1 cellular context compared by ENCODE assay signal in the genomic region with DNA sequence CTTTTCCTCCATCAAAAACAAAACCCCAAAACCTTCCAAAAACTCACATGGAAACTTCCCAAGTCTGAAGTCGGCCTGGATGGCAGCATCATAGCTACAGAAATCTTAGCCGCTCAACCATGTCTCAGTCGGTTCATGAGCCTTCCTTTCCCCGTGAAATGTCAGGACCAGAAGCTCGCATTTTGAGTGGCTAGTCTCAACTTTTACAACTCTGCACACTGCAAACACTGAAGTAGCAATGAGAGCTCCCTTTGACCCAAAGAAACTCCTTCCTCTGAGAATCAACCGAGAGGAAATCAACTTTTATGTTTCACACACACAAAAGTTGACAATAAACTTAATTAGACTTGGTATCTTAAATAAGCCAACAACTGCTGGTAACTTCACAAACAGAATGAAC.
TF ChIP-seq lines count a peak whose summit lies in the region.

No MANE protein-coding gene starts in this region.

TF ChIP-seq in K562, 482 proteins besides CTCF, POLR2A, EP300 and RAD21 (continued from another document):
- TF ChIP-seq FOXA1 (IDR thresholded peaks at IDR 0.05; ENCODE audit: borderline replicate concordance) (no peak), ZNF75A (CRISPR knock-in tag; IDR thresholded peaks at IDR 0.05) (no peak), GTF2F1 (IDR thresholded peaks at IDR 0.05; ENCODE audit: low read depth, low read length) (no peak), GTF2E2 (tag; IDR thresholded peaks at IDR 0.05) (no peak), ETV6 (IDR thresholded peaks at IDR 0.05; ENCODE audit: borderline replicate concordance in 1 of 2, low read depth in 2 of 2, low read length in 1 of 2) (no peak), ETV6 (CRISPR knock-in tag; IDR thresholded peaks at IDR 0.05; ENCODE audit: borderline replicate concordance) (no peak), PHB (CRISPR knock-in tag; IDR thresholded peaks at IDR 0.05) (no peak), MTA1 (IDR thresholded peaks at IDR 0.05; ENCODE audit: borderline replicate concordance) (no peak), TCFL5 (CRISPR knock-in tag; conservative IDR thresholded peaks at IDR 0.05) (no peak)
- TF ChIP-seq, protein P1, sequence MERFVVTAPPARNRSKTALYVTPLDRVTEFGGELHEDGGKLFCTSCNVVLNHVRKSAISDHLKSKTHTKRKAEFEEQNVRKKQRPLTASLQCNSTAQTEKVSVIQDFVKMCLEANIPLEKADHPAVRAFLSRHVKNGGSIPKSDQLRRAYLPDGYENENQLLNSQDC (CRISPR knock-in tag; IDR thresholded peaks at IDR 0.05) = no peak
- TF ChIP-seq, protein P2, sequence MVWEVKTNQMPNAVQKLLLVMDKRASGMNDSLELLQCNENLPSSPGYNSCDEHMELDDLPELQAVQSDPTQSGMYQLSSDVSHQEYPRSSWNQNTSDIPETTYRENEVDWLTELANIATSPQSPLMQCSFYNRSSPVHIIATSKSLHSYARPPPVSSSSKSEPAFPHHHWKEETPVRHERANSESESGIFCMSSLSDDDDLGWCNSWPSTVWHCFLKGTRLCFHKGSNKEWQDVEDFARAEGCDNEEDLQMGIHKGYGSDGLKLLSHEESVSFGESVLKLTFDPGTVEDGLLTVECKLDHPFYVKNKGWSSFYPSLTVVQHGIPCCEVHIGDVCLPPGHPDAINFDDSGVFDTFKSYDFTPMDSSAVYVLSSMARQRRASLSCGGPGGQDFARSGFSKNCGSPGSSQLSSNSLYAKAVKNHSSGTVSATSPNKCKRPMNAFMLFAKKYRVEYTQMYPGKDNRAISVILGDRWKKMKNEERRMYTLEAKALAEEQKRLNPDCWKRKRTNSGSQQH (CRISPR knock-in tag; IDR thresholded peaks at IDR 0.05) = no peak
